ENCODE assay signal across 17 cellular contexts in the genomic region with DNA sequence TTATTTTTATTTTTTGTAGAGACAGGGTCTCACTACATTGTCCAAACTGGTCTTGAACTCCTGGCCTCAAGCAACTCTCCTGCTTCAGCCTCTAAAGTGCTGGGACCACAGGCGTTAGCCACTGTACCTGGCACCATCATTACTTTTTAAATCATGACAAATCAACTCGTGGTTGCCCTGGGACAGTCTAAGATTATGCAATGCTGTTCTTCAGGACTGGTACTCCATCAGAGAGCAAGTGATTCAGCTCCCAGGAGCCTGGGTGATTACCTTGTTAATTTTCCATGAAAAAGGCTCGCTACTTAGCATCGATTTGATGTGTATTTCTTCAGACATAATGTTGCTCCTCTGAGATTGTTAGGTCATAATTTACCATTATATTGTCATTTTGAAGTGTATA.
DNase-seq lines count a peak whose midpoint lies in the region; ATAC-seq and TF ChIP-seq lines count a peak whose summit lies in the region.
"Had no signal": no experiment of that assay in that cellular context is flagged by ENCODE, and none has a peak within 500 bp of the region (broad histone marks: within the 10 kb centered on the region; RNA-seq: fewer than 3 reads in every experiment).

No MANE protein-coding gene starts in this region.

- H3K4me2 ChIP-seq in mesenchymal stem cell (ENCODE audit: low read length, poor library complexity, severe bottlenecking), result no peak overlapping the region
- H3K4me2 ChIP-seq: BLaER1, GM23338 had no signal

- TF ChIP-seq CTCF in epithelial cell of esophagus (IDR thresholded peaks at IDR 0.05; ENCODE audit: insufficient read depth, low read depth, low read length, missing control alignments) (no peak), foreskin keratinocyte (conservative IDR thresholded peaks at IDR 0.05) (no peak), vagina (IDR thresholded peaks at IDR 0.05) (no peak), progenitor cell of endocrine pancreas (IDR thresholded peaks at IDR 0.05; ENCODE audit: unreplicated experiment) (no peak)

- H4K8ac ChIP-seq in mesenchymal stem cell (ENCODE audit: low read length), result no peak overlapping the region

- no peak overlapping the region for H2AK5ac ChIP-seq in mesenchymal stem cell (ENCODE audit: low read length, severe bottlenecking)

- 43% methylated on average over 2 of the region's 4 CpGs for WGBS in mesenchymal stem cell

- H4K91ac ChIP-seq in mesenchymal stem cell (ENCODE audit: low read length), result no peak overlapping the region

- H3K23ac ChIP-seq in mesenchymal stem cell (ENCODE audit: low read length in 2 of 2), result no peak overlapping the region

- H3K14ac ChIP-seq in mesenchymal stem cell (ENCODE audit: low read length in 2 of 2), result no peak overlapping the region

- H3K4me1 ChIP-seq in foreskin keratinocyte (no peaks in the 10 kb centered on the region), mesenchymal stem cell (ENCODE audit: control insufficient read depth, insufficient read depth, low read depth, low read length) (no peaks in the 10 kb centered on the region), vagina (no peaks in the 10 kb centered on the region)
- H3K4me1 ChIP-seq: BLaER1 had no signal

- TF ChIP-seq POLR2A in vagina (IDR thresholded peaks at IDR 0.05), result no peak

- no peaks in the 10 kb centered on the region for H3K79me1 ChIP-seq in mesenchymal stem cell (replicated peaks; ENCODE audit: low read length, poor library complexity, severe bottlenecking)

- H3K27me3 Mint-ChIP-seq in progenitor cell of endocrine pancreas, result no peaks in the 10 kb centered on the region
- H3K27me3 Mint-ChIP-seq: CD4-positive, alpha-beta memory T cell had no signal

- H3K36me3 Mint-ChIP-seq in progenitor cell of endocrine pancreas (ENCODE audit: insufficient read depth), result no peaks in the 10 kb centered on the region
- H3K36me3 Mint-ChIP-seq: CD14-positive monocyte; CD4-positive, alpha-beta memory T cell had no signal

- H3K9me3 ChIP-seq in mesenchymal stem cell (ENCODE audit: control insufficient read depth, low read length) (no peaks in the 10 kb centered on the region), vagina (no peaks in the 10 kb centered on the region)
- H3K9me3 ChIP-seq: BLaER1 had no signal

- no peak overlapping the region for H3K4ac ChIP-seq in mesenchymal stem cell (ENCODE audit: low read depth in 1 of 2, low read length in 2 of 2)

- no peaks in the 10 kb centered on the region for H3K36me3 ChIP-seq in mesenchymal stem cell (ENCODE audit: control insufficient read depth in 1 of 2, insufficient read depth in 2 of 2, low read depth in 1 of 2, low read length in 2 of 2)
- no peaks in the 10 kb centered on the region for H3K36me3 ChIP-seq in vagina
- H3K36me3 ChIP-seq: BLaER1 had no signal

- H2AFZ ChIP-seq in mesenchymal stem cell (ENCODE audit: low read depth, low read length), result no peak overlapping the region
- H2AFZ ChIP-seq: GM23338 had no signal

- H3K4me1 Mint-ChIP-seq in progenitor cell of endocrine pancreas (ENCODE audit: low read depth), result peaks cover 11% of the 10 kb centered on the region
- H3K4me1 Mint-ChIP-seq: CD14-positive monocyte; CD4-positive, alpha-beta memory T cell had no signal

- H2BK12ac ChIP-seq in mesenchymal stem cell (ENCODE audit: low read length in 2 of 2), result no peak overlapping the region

- intact Hi-C loops in vagina (cut with DNase I), result no loop called here

- H3K18ac ChIP-seq in mesenchymal stem cell (ENCODE audit: low read depth in 1 of 2, low read length in 2 of 2), result no peak overlapping the region

- H2BK120ac ChIP-seq in mesenchymal stem cell (ENCODE audit: low read depth, low read length), result no peak overlapping the region

- H3K4me3 Mint-ChIP-seq in progenitor cell of endocrine pancreas (ENCODE audit: low read depth), result no peak overlapping the region
- H3K4me3 Mint-ChIP-seq: CD14-positive monocyte; CD4-positive, alpha-beta memory T cell; GM23338 had no signal

- no peak overlapping the region for H3K27ac ChIP-seq in foreskin keratinocyte
- H3K27ac ChIP-seq in mesenchymal stem cell (ENCODE audit: low read length, poor library complexity, severe bottlenecking), result no peak overlapping the region
- no peak overlapping the region for H3K27ac ChIP-seq in vagina
- H3K27ac ChIP-seq: BLaER1, HL-60 had no signal

- H2BK5ac ChIP-seq in mesenchymal stem cell (ENCODE audit: low read depth, low read length, poor library complexity, severe bottlenecking), result no peak overlapping the region

- H3K4me3 ChIP-seq in epithelial cell of esophagus (ENCODE audit: low read length), result no peak overlapping the region
- no peak overlapping the region for H3K4me3 ChIP-seq in mesenchymal stem cell (ENCODE audit: insufficient read depth in 1 of 2, low read depth in 1 of 2, low read length in 2 of 2)
- no peak overlapping the region for H3K4me3 ChIP-seq in vagina
- H3K4me3 ChIP-seq: BLaER1, GM23338 had no signal

- peak; percentile 19 for ATAC-seq in foreskin keratinocyte
- ATAC-seq: GM23338 had no signal

- H3K9ac ChIP-seq in mesenchymal stem cell (ENCODE audit: low read length), result no peak overlapping the region
- H3K9ac ChIP-seq: BLaER1 had no signal

- H2BK15ac ChIP-seq in mesenchymal stem cell (ENCODE audit: low read depth, poor library complexity, severe bottlenecking), result no peak overlapping the region

- peaks cover 9% of the 10 kb centered on the region for H3K27me3 ChIP-seq in foreskin keratinocyte
- H3K27me3 ChIP-seq in mesenchymal stem cell (ENCODE audit: control insufficient read depth in 1 of 2, insufficient read depth in 1 of 2, low read length in 2 of 2), result no peaks in the 10 kb centered on the region
- H3K27me3 ChIP-seq in vagina, result no peaks in the 10 kb centered on the region
- H3K27me3 ChIP-seq: BLaER1 had no signal

- H3K27ac Mint-ChIP-seq in progenitor cell of endocrine pancreas, result no peak overlapping the region
- H3K27ac Mint-ChIP-seq: CD14-positive monocyte; CD4-positive, alpha-beta memory T cell; GM23338 had no signal

- DNase-seq in NCI-H226 (peak; percentile 10), epithelial cell of esophagus (ENCODE audit: low read depth) (peak; percentile 61), foreskin keratinocyte (peak; percentile 2 to 31), renal cortical epithelial cell (ENCODE audit: low read depth) (peak; percentile 81), mesenchymal stem cell (no peak), vagina (ENCODE audit: extremely low spot score in 2 of 2) (no peak), progenitor cell of endocrine pancreas (ENCODE audit: low spot score, unreplicated experiment) (no peak)
- DNase-seq: 8988T; CD4-positive, alpha-beta memory T cell; DMS153; DMS79; GDM1; HCEC 1CT had no signal

- peaks cover 3% of the 10 kb centered on the region for H3K9me3 Mint-ChIP-seq in progenitor cell of endocrine pancreas (ENCODE audit: low read depth)
- H3K9me3 Mint-ChIP-seq: GM23338 had no signal

Comparison
In these comparisons a context has a peak if more than half of its experiments do, and no peak if none do; other contexts are left out.
1. DNase-seq: peak in NCI-H226 (single experiment), epithelial cell of esophagus (single experiment), foreskin keratinocyte (2 of 2) and renal cortical epithelial cell (single experiment); none in mesenchymal stem cell (single experiment), vagina (0 of 2) and progenitor cell of endocrine pancreas (single experiment).